Comparison of ENCODE assay signal across 26 cellular contexts in genomic region chr2:74984017-74984416, GRCh38.
"Had no signal": no experiment of that assay in that cellular context is flagged by ENCODE, and none has a peak within 500 bp of the region (broad histone marks: within the 10 kb centered on the region; RNA-seq: fewer than 3 reads in every experiment).

No MANE protein-coding gene starts in this region.

- DNase-seq: Kasumi-1, KG1, MM.1S, MV-4-11, NCI-H1092, NCI-H1105, NCI-H1417 treated with DMSO at 0.1 percent for 48 hours, NCI-H1436 treated with DMSO at 0.1 percent for 48 hours, NCI-H1694 treated with DMSO at 0.1 percent for 48 hours, NCI-H187 treated with DMSO at 0.1 percent for 48 hours, NCI-H2029, NCI-H2081, NCI-H2171 treated with DMSO at 0.1 percent for 48 hours, NCI-H345, NCI-H446, NCI-H510A treated with DMSO at 0.1 percent for 48 hours, NCI-H524 treated with DMSO at 0.1 percent for 48 hours, NCI-H526 treated with DMSO at 0.1 percent for 48 hours, NCI-H774, PC-9, SHP77, SIG-M5, SJCRH30, SW 1271 had no signal

- H3K36me3 ChIP-seq: SJCRH30 had no signal

- H3K27me3 ChIP-seq: SJCRH30 had no signal

- H3K4me2 ChIP-seq: PC-9 had no signal

- H3K27ac ChIP-seq: PC-9, RWPE1, SJCRH30 had no signal

- H2AFZ ChIP-seq: PC-9 had no signal

- H3K4me3 ChIP-seq: K562, PC-9, SJCRH30 had no signal
